Comparison of ENCODE assay signal across 8 cellular contexts in genomic region chr17:19727466-19728113, GRCh38. TPM values are rescaled to one million over a fixed set of nuclear protein-coding genes. Genes with fewer than 3 reads are reported as not detected.
DNase-seq lines count a peak whose midpoint lies in the region; ATAC-seq and TF ChIP-seq lines count a peak whose summit lies in the region.

No MANE protein-coding gene starts in this region.

- peaks cover 44% of the 10 kb centered on the region for H3K4me1 ChIP-seq in left ventricle myocardium inferior

- no peaks in the 10 kb centered on the region for H3K27me3 ChIP-seq in left ventricle myocardium inferior (ENCODE audit: low read depth)

- peak; percentile 94 for DNase-seq in GM04503 (ENCODE audit: low read depth)
- peak; percentile 60 for DNase-seq in left ventricle myocardium inferior
- DNase-seq in skeletal muscle cell (ENCODE audit: low read depth), result peak; percentile 75
- no peak for DNase-seq in RKO (ENCODE audit: low spot score)
- no peak for DNase-seq in NCI-H2081 treated with DMSO at 0.1 percent for 48 hours (lab: John Stamatoyannopoulos, UW)
- DNase-seq in NCI-H1048 (lab: John Stamatoyannopoulos, UW), result no peak

- H3K4me3 ChIP-seq in left ventricle myocardium inferior, result no peak overlapping the region
- H3K4me3 ChIP-seq in skeletal muscle cell (ENCODE audit: low read depth, low read length), result no peak overlapping the region

- no peaks in the 10 kb centered on the region for H3K9me3 ChIP-seq in left ventricle myocardium inferior (replicated peaks)

- H3K36me3 ChIP-seq in left ventricle myocardium inferior, result no peaks in the 10 kb centered on the region

- intact Hi-C loops in left ventricle myocardium inferior (cut with micrococcal nuclease), result no loop called here

- no peak for ATAC-seq in GM21515 (IDR thresholded peaks at IDR 0.05; ENCODE audit: unreplicated experiment)

- H3K27ac ChIP-seq in angular gyrus (ENCODE audit: low read depth, low read length) (peak overlapping the region; percentile 100), left ventricle myocardium inferior (replicated peaks) (peak overlapping the region; percentile 94)

- TF ChIP-seq CTCF in left ventricle myocardium inferior (IDR thresholded peaks at IDR 0.05; ENCODE audit: borderline replicate concordance), result no peak

RNA-seq across cellular contexts. Expression of gene SLC47A2, which starts 11.2 kb away (rescaled TPM):
- not detected for total RNA-seq in left ventricle myocardium inferior

RNA-seq across cellular contexts. Expression of gene ALDH3A1, which starts 20.5 kb away (rescaled TPM):
- not detected for total RNA-seq in left ventricle myocardium inferior

Comparison
In these comparisons a context has a peak if more than half of its experiments do, and no peak if none do; other contexts are left out.
1. DNase-seq: peak in GM04503 (single experiment), left ventricle myocardium inferior (single experiment) and skeletal muscle cell (single experiment); none in RKO (single experiment), NCI-H2081 treated with DMSO at 0.1 percent for 48 hours (single experiment) and NCI-H1048 (single experiment).